20 cellular contexts compared by ENCODE assay signal in the genomic region with DNA sequence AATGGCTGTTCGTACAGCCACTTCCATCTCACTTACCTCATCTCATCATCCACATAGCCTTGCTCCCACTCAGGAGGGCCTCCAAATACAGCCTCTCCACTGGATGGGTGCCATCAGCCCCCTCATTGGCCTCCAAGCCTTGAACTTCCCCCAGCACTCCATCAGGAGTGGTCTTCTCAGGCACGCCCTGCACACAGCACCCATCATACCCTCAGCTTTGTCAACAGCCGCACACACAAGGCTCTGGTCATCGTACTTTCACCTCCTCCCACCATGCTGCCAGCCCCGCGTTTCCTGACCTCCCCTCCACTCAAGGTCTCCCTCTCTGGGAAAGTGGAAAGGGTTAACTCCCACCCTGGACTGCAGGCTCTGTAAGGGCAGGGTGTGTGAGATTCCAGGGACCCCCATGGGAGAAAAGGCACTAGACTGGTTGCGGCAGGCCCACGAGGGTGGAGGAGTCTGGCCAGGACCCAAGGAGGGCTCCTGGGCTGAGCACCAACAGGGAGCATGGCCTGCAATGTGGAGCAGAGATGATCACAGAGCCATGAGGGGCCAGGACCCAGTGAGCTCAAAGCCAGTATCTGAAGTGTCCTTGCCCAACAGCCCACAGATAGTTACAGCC. TPM values are rescaled to one million over a fixed set of nuclear protein-coding genes. Genes with fewer than 3 reads are reported as not detected.
DNase-seq lines count a peak whose midpoint lies in the region; ATAC-seq lines count a peak whose summit lies in the region.
"Had no signal": no experiment of that assay in that cellular context is flagged by ENCODE, and none has a peak within 500 bp of the region (broad histone marks: within the 10 kb centered on the region; RNA-seq: fewer than 3 reads in every experiment).

No MANE protein-coding gene starts in this region.

- H2BK15ac ChIP-seq in neuronal stem cell (ENCODE audit: low read length): no peak overlapping the region

- no peak overlapping the region for H3K23ac ChIP-seq in neuronal stem cell (ENCODE audit: low read depth, low read length, poor library complexity)

- no peaks in the 10 kb centered on the region for H3K9me3 Mint-ChIP-seq in central memory CD8-positive, alpha-beta T cell
- H3K9me3 Mint-ChIP-seq: CD14-positive monocyte, GM23338 had no signal

- DNase-seq in right cardiac atrium (peak in 2 of 3 donors; percentile 50), cardiac septum (ENCODE audit: low spot score) (no peak), neuronal stem cell (ENCODE audit: low spot score) (no peak), T-helper 9 cell (no peak)
- no peak for DNase-seq in central memory CD8-positive, alpha-beta T cell (ENCODE audit: low spot score in 2 of 2)
- no peak for DNase-seq in activated naive CD4-positive, alpha-beta T cell treated with anti-CD3 and anti-CD28 coated beads, Interleukin-2, amount 50 U/mL, for 16 hours
- DNase-seq: EL, GF-D8, MG63, NCI-H1417, NCI-H1694 treated with DMSO at 0.1 percent for 48 hours, NCI-H2081 treated with DMSO at 0.1 percent for 48 hours, NCI-H446, Peyer's patch, SJCRH30 had no signal

- no peak overlapping the region for H3K4me2 ChIP-seq in neuronal stem cell (ENCODE audit: insufficient read depth, low read length, poor library complexity, severe bottlenecking)
- H3K4me2 ChIP-seq: GM23338 had no signal

- H3K9me3 ChIP-seq in right cardiac atrium (ENCODE audit: control insufficient read depth, low read length): no peaks in the 10 kb centered on the region
- H3K9me3 ChIP-seq in neuronal stem cell (replicated peaks in 1 of 2; ENCODE audit: control insufficient read depth in 2 of 2, insufficient read depth in 1 of 2, low read depth in 1 of 2, low read length in 2 of 2): no peaks in the 10 kb centered on the region
- H3K9me3 ChIP-seq: HAP-1, MG63, Peyer's patch, SJCRH30 had no signal

- ATAC-seq in right cardiac atrium (no peak), HG03095 (IDR thresholded peaks at IDR 0.05; ENCODE audit: unreplicated experiment) (no peak)
- no peak for ATAC-seq in central memory CD8-positive, alpha-beta T cell (replicated peaks; ENCODE audit: extremely low read depth, poor library complexity, severe bottlenecking)

- no peak overlapping the region for H2BK5ac ChIP-seq in neuronal stem cell (ENCODE audit: low read length)

- no peaks in the 10 kb centered on the region for H3K79me1 ChIP-seq in neuronal stem cell (ENCODE audit: low read depth, low read length)

- H3K4me1 ChIP-seq in right cardiac atrium (ENCODE audit: control insufficient read depth, insufficient read depth, low read length) (peaks cover 2% of the 10 kb centered on the region), neuronal stem cell (ENCODE audit: control insufficient read depth in 2 of 2, insufficient read depth in 1 of 2, low read depth in 1 of 2, low read length in 2 of 2) (peaks cover 8 to 10% of the 10 kb centered on the region in 2 donors)
- H3K4me1 ChIP-seq: HAP-1, SJCRH30 had no signal

- H2AFZ ChIP-seq in neuronal stem cell (ENCODE audit: low read length): no peak overlapping the region
- H2AFZ ChIP-seq: GM23338 had no signal

- H3K36me3 ChIP-seq in neuronal stem cell (replicated peaks in 1 of 2; ENCODE audit: control insufficient read depth in 2 of 2, insufficient read depth in 2 of 2, low read length in 2 of 2): peaks cover 10 to 77% of the 10 kb centered on the region in 2 donors
- H3K36me3 ChIP-seq: Peyer's patch, SJCRH30 had no signal

- H3K27ac ChIP-seq in right cardiac atrium (ENCODE audit: low read length): no peak overlapping the region
- H3K27ac ChIP-seq in neuronal stem cell (replicated peaks; ENCODE audit: low read length): no peak overlapping the region
- H3K27ac ChIP-seq: Peyer's patch, SJCRH30 had no signal

- no peak overlapping the region for H3K4ac ChIP-seq in neuronal stem cell (ENCODE audit: low read length)

- H2BK120ac ChIP-seq in neuronal stem cell (ENCODE audit: low read depth, low read length): no peak overlapping the region

- peaks cover 8% of the 10 kb centered on the region for H3K36me3 Mint-ChIP-seq in central memory CD8-positive, alpha-beta T cell (ENCODE audit: insufficient read depth)

- intact Hi-C loops in right cardiac atrium (cut with DNase I): loop anchor here in 1 of 4 donors (5.0 kb wide), 1 partner anchor 36 kb away; no protein-coding TSS in a partner anchor
- intact Hi-C loops in cardiac septum (cut with DNase I): no loop called here

- no peaks in the 10 kb centered on the region for H3K27me3 Mint-ChIP-seq in central memory CD8-positive, alpha-beta T cell
- H3K27me3 Mint-ChIP-seq: B cell had no signal

- H3K4me3 Mint-ChIP-seq in central memory CD8-positive, alpha-beta T cell: no peak overlapping the region
- H3K4me3 Mint-ChIP-seq: B cell, CD14-positive monocyte, GM23338 had no signal

- H3K9ac ChIP-seq in neuronal stem cell (ENCODE audit: low read depth, low read length, poor library complexity): peak overlapping the region; percentile 57

- H3K27me3 ChIP-seq in right cardiac atrium (ENCODE audit: control insufficient read depth, insufficient read depth) (no peaks in the 10 kb centered on the region), neuronal stem cell (ENCODE audit: control insufficient read depth in 3 of 3, insufficient read depth in 3 of 3, low read depth in 1 of 3, low read length in 3 of 3) (no peaks in the 10 kb centered on the region)
- H3K27me3 ChIP-seq: MG63, Peyer's patch, SJCRH30 had no signal

- peak overlapping the region; percentile 68 for H3K27ac Mint-ChIP-seq in central memory CD8-positive, alpha-beta T cell (ENCODE audit: low read depth)
- H3K27ac Mint-ChIP-seq: B cell, GM23338 had no signal

- no peak overlapping the region for H2AK5ac ChIP-seq in neuronal stem cell (ENCODE audit: low read depth, low read length)

- no peak overlapping the region for H2BK12ac ChIP-seq in neuronal stem cell (ENCODE audit: low read length)

- H3K4me3 ChIP-seq in right cardiac atrium (ENCODE audit: low read length) (no peak overlapping the region), neuronal stem cell (ENCODE audit: low read length in 2 of 2) (peak overlapping the region in 1 of 2 donors; percentile 26)
- H3K4me3 ChIP-seq: GM23338, HAP-1, MG63, Peyer's patch, SJCRH30 had no signal

- no peak overlapping the region for H4K91ac ChIP-seq in neuronal stem cell (ENCODE audit: low read depth, low read length, poor library complexity)

- H3K14ac ChIP-seq in neuronal stem cell (ENCODE audit: low read length): no peak overlapping the region

- H4K8ac ChIP-seq in neuronal stem cell (ENCODE audit: low read depth, low read length): no peak overlapping the region

- 70% methylated on average over 8 of the region's 8 CpGs for WGBS in right cardiac atrium
- WGBS in neuronal stem cell (ENCODE audit: extremely low coverage in 2 of 2, insufficient read length in 2 of 2, insufficient replicate concordance in 1 of 2), 2 donors: no CpG with 5 or more reads among the region's 8 CpGs

- H3K4me1 Mint-ChIP-seq in central memory CD8-positive, alpha-beta T cell: peaks cover 35% of the 10 kb centered on the region

- H3K18ac ChIP-seq in neuronal stem cell (ENCODE audit: low read length): no peak overlapping the region

RNA-seq across cellular contexts. Expression of gene SCARF2, which starts 21.0 kb away (rescaled TPM):
- total RNA-seq in right cardiac atrium: 1 to 10 TPM; 4.6 to 7.1 (median 4.9) TPM
- 2.9 TPM for polyA plus RNA-seq in right cardiac atrium
- total RNA-seq in cardiac septum: 5.2 TPM
- 3.7 TPM for polyA plus RNA-seq in neuronal stem cell (2013, experiment 1 of 2)
- polyA plus RNA-seq in neuronal stem cell (2013, experiment 2 of 2): 2.8 TPM

RNA-seq across cellular contexts. Expression of gene KLHL22, which starts 37.0 kb away (rescaled TPM):
- total RNA-seq in right cardiac atrium (10 to 100 TPM; 17.9 to 25.8 (median 20.6) TPM), cardiac septum (16.8 TPM)
- polyA plus RNA-seq in right cardiac atrium: 19.1 TPM
- polyA plus RNA-seq in neuronal stem cell (2013, experiment 1 of 2): 14.3 TPM
- 13.8 TPM for polyA plus RNA-seq in neuronal stem cell (2013, experiment 2 of 2)

RNA-seq across cellular contexts. Expression of gene MED15, which starts 48.8 kb away (rescaled TPM):
- total RNA-seq in right cardiac atrium (10 to 100 TPM; 47.3 to 53.4 (median 50.1) TPM), cardiac septum (43.9 TPM)
- 30.9 TPM for polyA plus RNA-seq in right cardiac atrium
- 35.8 TPM for polyA plus RNA-seq in neuronal stem cell (2013, experiment 1 of 2)
- 36.1 TPM for polyA plus RNA-seq in neuronal stem cell (2013, experiment 2 of 2)

Comparison
In these comparisons a context has a peak if more than half of its experiments do, and no peak if none do; other contexts are left out.
1. DNase-seq: peak in right cardiac atrium (2 of 3); none in cardiac septum (single experiment), central memory CD8-positive, alpha-beta T cell (0 of 2), neuronal stem cell (single experiment), T-helper 9 cell (single experiment) and activated naive CD4-positive, alpha-beta T cell treated with anti-CD3 and anti-CD28 coated beads, Interleukin-2, amount 50 U/mL, for 16 hours (single experiment).